Comparison of ENCODE assay signal across 14 cellular contexts in the genomic region with DNA sequence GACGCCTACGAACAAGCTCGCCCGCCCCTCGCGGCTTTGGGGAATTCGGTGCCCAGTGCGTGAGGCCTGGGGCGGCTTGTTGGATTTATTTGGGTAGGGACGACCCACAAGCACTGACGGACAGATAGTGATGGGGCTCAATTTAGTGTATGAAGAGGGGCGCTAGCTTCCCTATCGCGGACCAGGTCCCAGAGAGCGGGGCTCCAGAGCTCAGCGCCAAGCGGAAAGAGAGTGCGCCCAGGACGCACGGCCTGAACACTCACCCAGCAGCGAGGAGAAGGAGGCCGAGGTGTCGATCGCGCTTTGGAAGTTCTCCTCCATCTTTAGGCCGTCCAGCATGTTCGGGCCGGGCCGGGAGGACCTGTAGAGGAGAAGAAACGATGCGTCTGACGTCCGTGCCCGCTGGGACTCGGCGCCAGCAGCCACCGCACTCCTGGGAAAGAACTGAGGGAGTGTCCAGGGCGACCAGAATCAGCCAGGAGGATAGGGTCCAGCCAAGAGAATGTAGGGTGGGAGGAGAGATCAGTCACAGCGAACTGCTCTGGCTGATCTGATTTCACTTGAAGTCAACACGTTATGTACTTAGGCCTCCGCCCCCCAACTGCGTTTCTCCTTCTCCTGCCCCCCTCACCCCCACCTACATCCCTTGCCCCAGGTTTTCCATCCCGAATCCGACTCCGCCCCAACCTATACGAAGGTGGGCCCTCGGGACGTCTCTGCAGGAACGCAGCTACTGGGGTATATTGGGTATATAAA. TPM values are rescaled to one million over a fixed set of nuclear protein-coding genes. Genes with fewer than 3 reads are reported as not detected.
DNase-seq lines count a peak whose midpoint lies in the region; ATAC-seq, FAIRE-seq and TF ChIP-seq lines count a peak whose summit lies in the region.
"Had no signal": no experiment of that assay in that cellular context is flagged by ENCODE, and none has a peak within 500 bp of the region (broad histone marks: within the 10 kb centered on the region; RNA-seq: fewer than 3 reads in every experiment).

No MANE protein-coding gene starts in this region.

- 7% methylated on average over 15 of the region's 49 CpGs for WGBS in mammary epithelial cell (ENCODE audit: low coverage, missing lambda C conversion rate)
- WGBS in H1 (ENCODE audit: extremely low coverage in 1 of 2, insufficient coverage in 1 of 2, insufficient read length in 1 of 2, insufficient replicate concordance in 2 of 2, low coverage in 1 of 2, low lambda C conversion rate in 2 of 2, missing lambda C conversion rate in 1 of 2), 2 experiments = 2% methylated on average over 35 of the region's 49 CpGs; no CpG with 5 or more reads in 1 of the 2 experiments
- WGBS in tibial nerve, 2 donors = 7 to 9% methylated on average over 48 to 49 of the region's 49 CpGs

- no peak overlapping the region for H3K14ac ChIP-seq in H1 (ENCODE audit: insufficient read length)

- TF ChIP-seq POLR2A in breast epithelium (IDR thresholded peaks at IDR 0.05) = no peak
- no peak for TF ChIP-seq POLR2A in H1 (IDR thresholded peaks at IDR 0.05; ENCODE audit: control extremely low read depth in 1 of 2, low read depth in 2 of 2, low read length in 2 of 2)
- no peak for TF ChIP-seq POLR2A in tibial nerve (IDR thresholded peaks at IDR 0.05)

- no peak overlapping the region for H3K23ac ChIP-seq in H1 (ENCODE audit: insufficient read length)

- intact Hi-C loops in breast epithelium (cut with DNase I; ENCODE audit: low total_unique reads) = no loop called here
- intact Hi-C loops in mammary epithelial cell (cut with micrococcal nuclease) = no loop called here

- FAIRE-seq in H1 (lab: Jason Lieb, UNC) = no peak
- FAIRE-seq: GM18507 had no signal

- no peak overlapping the region for H2AFZ ChIP-seq in mammary epithelial cell (ENCODE audit: low read depth, low read length)
- peak overlapping the region; percentile 61; the same call in 1 of the 2 replicates for H2AFZ ChIP-seq in H1 (ENCODE audit: low read length)
- no peak overlapping the region for H2AFZ ChIP-seq in neural cell (ENCODE audit: low read depth, low read length)

- H3K4me3 ChIP-seq in breast epithelium = peak overlapping the region; percentile 42 to 70 (median 53)
- H3K4me3 ChIP-seq in mammary epithelial cell (replicated peaks in 1 of 3; ENCODE audit: insufficient read depth in 1 of 3, low read depth in 2 of 3, low read length in 3 of 3) = no peak overlapping the region
- peak overlapping the region; percentile 55 to 68 (median 59) for H3K4me3 ChIP-seq in H1 (ENCODE audit: extremely low read depth in 1 of 4, insufficient read depth in 2 of 4, low read depth in 3 of 4, low read length in 4 of 4)
- peak overlapping the region; percentile 60 for H3K4me3 ChIP-seq in neural cell (ENCODE audit: low read length)
- H3K4me3 ChIP-seq in tibial nerve = peak overlapping the region in 3 of 4 donors; percentile 22 to 47 (median 30)

- no peak overlapping the region for H3K4ac ChIP-seq in H1 (replicated peaks; ENCODE audit: insufficient read length, low read depth, low read length)

- peaks cover 6 to 69% of the 10 kb centered on the region in 2 donors for H3K27me3 ChIP-seq in breast epithelium
- peaks cover 69% of the 10 kb centered on the region for H3K27me3 ChIP-seq in mammary epithelial cell (ENCODE audit: insufficient read depth, low read length)
- peaks cover 68 to 94% (median 82%) of the 10 kb centered on the region in 4 experiments for H3K27me3 ChIP-seq in H1 (replicated peaks in 1 of 4; ENCODE audit: control insufficient read depth in 3 of 4, extremely low read depth in 1 of 4, insufficient read depth in 3 of 4, low read length in 3 of 4)
- H3K27me3 ChIP-seq in neural cell (ENCODE audit: insufficient read depth, low read depth, low read length) = peaks cover 96% of the 10 kb centered on the region
- H3K27me3 ChIP-seq in tibial nerve = peaks cover 3 to 83% of the 10 kb centered on the region in 2 donors

- no peaks in the 10 kb centered on the region; the same call in 1 of the 2 replicates for H3K79me1 ChIP-seq in H1 (ENCODE audit: low read depth, low read length)

- H3K4me2 ChIP-seq in mammary epithelial cell (ENCODE audit: insufficient read depth, low read depth, low read length) (no peak overlapping the region), H1 (ENCODE audit: insufficient read depth in 1 of 2, low read depth in 2 of 2, low read length in 2 of 2) (peak overlapping the region; percentile 95 to 99), neural cell (ENCODE audit: low read length) (no peak overlapping the region)

- POLR2A ChIA-PET in H1 (lab: Charles Lee; ENCODE audit: partially characterized antibody) = interaction anchor here (0.9 kb wide), 1 partner anchor 12 kb away, joined by 3 read pairs; no protein-coding TSS in a partner anchor

- H3K27ac ChIP-seq in breast epithelium = no peak overlapping the region
- no peak overlapping the region for H3K27ac ChIP-seq in mammary epithelial cell (ENCODE audit: insufficient read depth, low read depth, low read length)
- no peak overlapping the region for H3K27ac ChIP-seq in H1 (ENCODE audit: low read depth, low read length)
- no peak overlapping the region for H3K27ac ChIP-seq in neural cell (ENCODE audit: low read length)
- no peak overlapping the region for H3K27ac ChIP-seq in tibial nerve
- H3K27ac ChIP-seq: uterus had no signal

- dilution Hi-C loops in mammary epithelial cell (cut with HindIII; ENCODE audit: low sequenced_read_pairs) = no loop called here

- TF ChIP-seq CTCF in breast epithelium (IDR thresholded peaks at IDR 0.05) = no peak
- TF ChIP-seq CTCF in mammary epithelial cell (conservative IDR thresholded peaks at IDR 0.05 in 1 of 2, IDR thresholded peaks at IDR 0.05 in 1 of 2; ENCODE audit: extremely low read depth in 1 of 2, insufficient read depth in 1 of 2, low read depth in 1 of 2, low read length in 2 of 2) = no peak
- TF ChIP-seq CTCF in H1 (IDR thresholded peaks at IDR 0.05; ENCODE audit: control extremely low read depth in 1 of 3, insufficient read depth in 1 of 3, low read depth in 1 of 3, low read length in 3 of 3) = no peak
- no peak for TF ChIP-seq CTCF in neural cell (IDR thresholded peaks at IDR 0.05; ENCODE audit: poor library complexity, severe bottlenecking)
- no peak for TF ChIP-seq CTCF in tibial nerve (IDR thresholded peaks at IDR 0.05)

- no peaks in the 10 kb centered on the region for H3F3A ChIP-seq in neural cell (ENCODE audit: insufficient read depth, low read length, poor library complexity, severe bottlenecking)

- H2BK20ac ChIP-seq in H1 (ENCODE audit: low read length) = no peak overlapping the region

- TF ChIP-seq RAD21 in H1 (IDR thresholded peaks at IDR 0.05 in 1 of 2, conservative IDR thresholded peaks at IDR 0.05 in 1 of 2; ENCODE audit: low read depth in 2 of 2, low read length in 2 of 2) (no peak), neural cell (conservative IDR thresholded peaks at IDR 0.05) (no peak)

- H3K36me3 ChIP-seq in breast epithelium (no peaks in the 10 kb centered on the region), mammary epithelial cell (ENCODE audit: insufficient read depth, low read length) (no peaks in the 10 kb centered on the region), H1 (ENCODE audit: control insufficient read depth in 2 of 4, insufficient read depth in 4 of 4, low read length in 3 of 4) (no peaks in the 10 kb centered on the region), neural cell (ENCODE audit: insufficient read depth, low read length) (no peaks in the 10 kb centered on the region), tibial nerve (no peaks in the 10 kb centered on the region)
- H3K36me3 ChIP-seq: uterus had no signal

- H3K4me1 ChIP-seq in breast epithelium (peaks cover 0 to 5% of the 10 kb centered on the region in 2 donors), mammary epithelial cell (ENCODE audit: insufficient read depth, low read length) (peaks cover 7% of the 10 kb centered on the region), H1 (replicated peaks in 1 of 4; ENCODE audit: control insufficient read depth in 3 of 4, insufficient read depth in 4 of 4, low read length in 3 of 4) (peaks cover 6 to 33% (median 22%) of the 10 kb centered on the region in 4 experiments), tibial nerve (peaks cover 0 to 53% (median 20%) of the 10 kb centered on the region in 4 donors)

- no peak overlapping the region for H4K91ac ChIP-seq in H1 (replicated peaks; ENCODE audit: insufficient read length, low read length)

- H2AK5ac ChIP-seq in H1 (ENCODE audit: low read depth, low read length) = no peak overlapping the region

- H3K9me2 ChIP-seq in neural cell (ENCODE audit: insufficient read depth, low read length) = no peaks in the 10 kb centered on the region

- H4K8ac ChIP-seq in H1 (ENCODE audit: extremely low read depth, insufficient read depth, low read length) = peak overlapping the region; percentile 25; the same call in 1 of the 2 replicates

- no peak overlapping the region for H2BK15ac ChIP-seq in H1 (ENCODE audit: low read length)

- no TSS peak for BruUV-seq in mammary epithelial cell (replicated peaks; lab: Mats Ljungman, UMichigan)

- H2BK5ac ChIP-seq in H1 (ENCODE audit: low read depth, low read length) = no peak overlapping the region

- peaks cover 3% of the 10 kb centered on the region for H4K20me1 ChIP-seq in mammary epithelial cell (ENCODE audit: insufficient read depth, low read length)
- H4K20me1 ChIP-seq in H1 (replicated peaks in 1 of 2; ENCODE audit: control insufficient read depth in 1 of 2, insufficient read depth in 2 of 2, low read length in 2 of 2) = peaks cover 4 to 8% of the 10 kb centered on the region in 2 experiments
- H4K20me1 ChIP-seq in neural cell (ENCODE audit: insufficient read depth) = no peaks in the 10 kb centered on the region

- H3K9ac ChIP-seq in mammary epithelial cell (ENCODE audit: insufficient read depth, low read length) = no peak overlapping the region
- no peak overlapping the region for H3K9ac ChIP-seq in H1 (replicated peaks in 1 of 4; ENCODE audit: extremely low read depth in 1 of 4, low read depth in 3 of 4, low read length in 3 of 4)
- no peak overlapping the region for H3K9ac ChIP-seq in neural cell (ENCODE audit: low read length)

- H2BK12ac ChIP-seq in H1 (ENCODE audit: low read depth, low read length) = 0 out of 2 replicates have a peak overlapping the region, but pooled peaks have one; percentile 50

- no peak for ATAC-seq in HG03196 (IDR thresholded peaks at IDR 0.05; ENCODE audit: unreplicated experiment)
- ATAC-seq: activated naive CD4-positive, alpha-beta T cell treated with anti-CD3 and anti-CD28 coated beads, Interleukin-2, amount 50 U/mL, for 72 hours; T-cell had no signal

- DNase-seq in breast epithelium (ENCODE audit: low spot score in 2 of 2) (no peak), mammary epithelial cell (no peak), H1 (ENCODE audit: low read depth in 1 of 2, low spot score in 2 of 2) (peak in 1 of 2 experiments; percentile 69), tibial nerve (ENCODE audit: low spot score in 2 of 2) (no peak), activated gamma-delta T cell (lab: John Stamatoyannopoulos, UW) (no peak)
- no peak for DNase-seq in activated CD4-positive, alpha-beta T cell treated with anti-CD3 and anti-CD28 coated beads, Interleukin-2, amount 50 U/mL, for 4 hours
- DNase-seq: Karpas-422, NCI-H2171, T-cell, uterus had no signal

- no peaks in the 10 kb centered on the region for H3K79me2 ChIP-seq in mammary epithelial cell (ENCODE audit: insufficient read depth, low read length)
- no peaks in the 10 kb centered on the region for H3K79me2 ChIP-seq in H1 (ENCODE audit: control insufficient read depth in 1 of 2, insufficient read depth in 2 of 2, low read length in 2 of 2)
- no peaks in the 10 kb centered on the region for H3K79me2 ChIP-seq in neural cell (replicated peaks; ENCODE audit: insufficient read depth, low read length)

- TF ChIP-seq EP300 in H1 (IDR thresholded peaks at IDR 0.05; ENCODE audit: borderline replicate concordance in 1 of 2, low read depth in 2 of 2, low read length in 2 of 2) (no peak), neural cell (conservative IDR thresholded peaks at IDR 0.05; ENCODE audit: poor library complexity, severe bottlenecking) (no peak), tibial nerve (IDR thresholded peaks at IDR 0.05) (no peak)

- no peak overlapping the region for H4K5ac ChIP-seq in H1 (ENCODE audit: insufficient read length, low read depth, low read length)

- CTCF ChIA-PET in mammary epithelial cell (lab: Charles Lee; ENCODE audit: low non-redundant PET) (no interaction called here), H1 (lab: Charles Lee; ENCODE audit: partially characterized antibody) (interaction anchor here (0.8 to 6.2 kb wide), 9 partner anchors 10 to 202 kb away, joined by 3 to 41 read pairs (median 5); no protein-coding TSS in a partner anchor)

- H3K56ac ChIP-seq in H1 (replicated peaks; ENCODE audit: insufficient read length, low read depth, low read length) = no peak overlapping the region

- peaks cover 35% of the 10 kb centered on the region; the same call in 1 of the 2 replicates for H3K23me2 ChIP-seq in H1 (ENCODE audit: low read depth, low read length)

- in situ Hi-C loops in mammary epithelial cell (cut with MboI; ENCODE audit: low sequenced_read_pairs in 2 of 2) = no loop called here

- no peaks in the 10 kb centered on the region for H3K9me3 ChIP-seq in breast epithelium
- no peaks in the 10 kb centered on the region for H3K9me3 ChIP-seq in mammary epithelial cell (replicated peaks; ENCODE audit: insufficient read depth, low read length)
- H3K9me3 ChIP-seq in H1 (ENCODE audit: insufficient read depth in 2 of 2, low read depth in 1 of 2, low read length in 1 of 2) = no peaks in the 10 kb centered on the region
- H3K9me3 ChIP-seq in neural cell (ENCODE audit: low read length) = no peaks in the 10 kb centered on the region
- no peaks in the 10 kb centered on the region for H3K9me3 ChIP-seq in tibial nerve
- H3K9me3 ChIP-seq: uterus had no signal

- peak overlapping the region; percentile 43 for H3K18ac ChIP-seq in H1 (ENCODE audit: extremely low read depth, low read length)

- H2BK120ac ChIP-seq in H1 (replicated peaks; ENCODE audit: low read depth, low read length) = no peak overlapping the region

RNA-seq across cellular contexts. Expression of a gene that starts 1.1 kb away (rescaled TPM):
- total RNA-seq in breast epithelium (1 to 10 TPM in 1 of 3 donors, not detected in 2; 1.3 TPM), mammary epithelial cell (not detected), tibial nerve (under 1 TPM in 1 of 4 donors, not detected in 3; 0.84 TPM)
- polyA plus RNA-seq in mammary epithelial cell (not detected), H1 (2011; rRNA removed) (0.03 TPM in 1 of 2 replicates, not detected in the other), neural cell (0.47 and 0.52 TPM in 2 replicates)
- polyA minus RNA-seq in mammary epithelial cell (not detected), neural cell (0.69 TPM in 1 of 2 replicates, not detected in the other)
- not detected in 2 replicates for total RNA-seq in H1 (2021; fragmentation: NEBNext Ultra II Directional; extraction: Animal tissue kit (Norgen Biotek cat#: 25700))
- 0.04 TPM for polyA plus RNA-seq in H1 (2011; cell fraction: cytosol; rRNA removed)
- not detected for polyA plus RNA-seq in H1 (2011; cell fraction: nucleus; rRNA removed)
- 0.09 to 0.13 TPM in 2 of 4 replicates, not detected in the others for polyA plus RNA-seq in H1 (2012, experiment 1 of 2)
- polyA plus RNA-seq in H1 (2012, experiment 2 of 2) = 0.12 TPM
- not detected for polyA plus RNA-seq in H1 (2013, experiment 1 of 2)
- polyA plus RNA-seq in H1 (2013, experiment 2 of 2) = not detected
- polyA minus RNA-seq in H1 (2011; rRNA and poly(A)+ RNA removed) = 0.22 TPM in 1 of 2 replicates, not detected in the other
- polyA minus RNA-seq in H1 (2011; cell fraction: cytosol; rRNA and poly(A)+ RNA removed) = not detected
- polyA minus RNA-seq in H1 (2011; cell fraction: nucleus; rRNA and poly(A)+ RNA removed) = not detected
- total RNA-seq: activated naive CD4-positive, alpha-beta T cell treated with anti-CD3 and anti-CD28 coated beads, Interleukin-2, amount 50 U/mL, for 72 hours; T-cell had no signal

Comparison
In these comparisons a context has a peak if more than half of its experiments do, and no peak if none do; other contexts are left out.
1. H3K4me3 ChIP-seq: peak in breast epithelium (3 of 3), H1 (4 of 4), neural cell (single experiment) and tibial nerve (3 of 4); none in mammary epithelial cell (0 of 3).
2. H3K4me2 ChIP-seq: peak in H1 (2 of 2); none in mammary epithelial cell (single experiment) and neural cell (single experiment).